In the genomic region with DNA sequence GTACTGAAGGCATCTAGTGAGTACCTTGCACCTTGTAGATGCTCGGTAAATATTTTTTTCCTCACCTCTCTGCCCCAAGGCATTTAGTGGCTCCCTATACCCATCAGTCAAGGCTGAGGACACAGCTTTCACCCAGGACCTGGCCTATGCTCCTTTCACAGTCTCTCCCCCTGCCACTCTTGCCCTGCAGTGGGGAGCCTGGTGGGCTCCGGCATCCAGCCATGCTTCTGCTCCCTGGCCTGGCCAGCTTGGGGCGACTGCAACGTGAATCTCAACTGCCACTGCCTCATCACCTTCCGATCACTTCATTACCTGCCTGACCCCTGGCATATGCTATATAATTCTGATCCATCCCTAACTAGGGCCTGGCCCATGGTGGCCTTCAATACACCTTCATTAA, we compare ENCODE assay signal across 27 cellular contexts. TPM values are rescaled to one million over a fixed set of nuclear protein-coding genes. Genes with fewer than 3 reads are reported as not detected.
DNase-seq lines count a peak whose midpoint lies in the region; ATAC-seq and TF ChIP-seq lines count a peak whose summit lies in the region.
"Had no signal": no experiment of that assay in that cellular context is flagged by ENCODE, and none has a peak within 500 bp of the region (broad histone marks: within the 10 kb centered on the region; RNA-seq: fewer than 3 reads in every experiment).

No MANE protein-coding gene starts in this region.

- H3K9me3 ChIP-seq in OCI-LY3 (ENCODE audit: insufficient read depth, low read length) (no peaks in the 10 kb centered on the region), aorta (ENCODE audit: control insufficient read depth, low read length) (no peaks in the 10 kb centered on the region)
- H3K9me3 ChIP-seq: left lung, sigmoid colon had no signal

- H3K79me2 ChIP-seq in OCI-LY3 (ENCODE audit: low read length): no peaks in the 10 kb centered on the region

- H3K36me3 Mint-ChIP-seq in immature natural killer cell: peaks cover 40 to 46% (median 40%) of the 10 kb centered on the region in 3 donors
- no peaks in the 10 kb centered on the region for H3K36me3 Mint-ChIP-seq in stimulated activated effector memory CD8-positive, alpha-beta T cell treated with anti-CD3 and anti-CD28 coated beads, Interleukin-12 subunit alpha, Interleukin-12 subunit beta, amount 100 ng/mL, for 72 hours
- H3K36me3 Mint-ChIP-seq: activated naive CD8-positive, alpha-beta T cell; WTC11 had no signal

- H2AFZ ChIP-seq in OCI-LY3 (ENCODE audit: low read depth, low read length): no peak overlapping the region
- H2AFZ ChIP-seq: GM23248 had no signal

- peak; percentile 8 for ATAC-seq in stimulated activated effector memory CD8-positive, alpha-beta T cell treated with anti-CD3 and anti-CD28 coated beads, Interleukin-12 subunit alpha, Interleukin-12 subunit beta, amount 100 ng/mL, for 72 hours
- ATAC-seq in aorta (ENCODE audit: low FRiP score): no peak
- ATAC-seq: WTC11 had no signal

- no peaks in the 10 kb centered on the region for H4K20me1 ChIP-seq in OCI-LY3 (ENCODE audit: insufficient read depth, low read length)

- H3K27ac Mint-ChIP-seq in immature natural killer cell: peak overlapping the region; percentile 92 to 100 (median 97)
- peak overlapping the region; percentile 94 for H3K27ac Mint-ChIP-seq in stimulated activated effector memory CD8-positive, alpha-beta T cell treated with anti-CD3 and anti-CD28 coated beads, Interleukin-12 subunit alpha, Interleukin-12 subunit beta, amount 100 ng/mL, for 72 hours
- H3K27ac Mint-ChIP-seq: activated naive CD8-positive, alpha-beta T cell; CD4-positive, alpha-beta T cell; progenitor cell of endocrine pancreas; WTC11 had no signal

- TF ChIP-seq CTCF in OCI-LY3 (IDR thresholded peaks at IDR 0.05; ENCODE audit: low read depth, low read length): no peak

- H3K27me3 ChIP-seq in OCI-LY3 (ENCODE audit: low read depth, low read length) (peaks cover 18% of the 10 kb centered on the region), aorta (ENCODE audit: control insufficient read depth in 1 of 2, insufficient read depth in 2 of 2, low read length in 1 of 2) (no peaks in the 10 kb centered on the region)
- H3K27me3 ChIP-seq: left lung, sigmoid colon had no signal

- H3K4me3 ChIP-seq in OCI-LY3 (ENCODE audit: low read length) (no peak overlapping the region), aorta (ENCODE audit: low read length in 2 of 2) (no peak overlapping the region)
- H3K4me3 ChIP-seq: GM23248, left lung, sigmoid colon had no signal

- peaks cover 2 to 20% (median 8%) of the 10 kb centered on the region in 3 donors for H3K27me3 Mint-ChIP-seq in immature natural killer cell (ENCODE audit: low read depth in 3 of 3)
- H3K27me3 Mint-ChIP-seq: CD4-positive, alpha-beta T cell had no signal

- DNase-seq in activated CD8-positive, alpha-beta memory T cell treated with anti-CD3 and anti-CD28 coated beads for 24 hours: peak; percentile 42
- DNase-seq in activated CD8-positive, alpha-beta memory T cell treated with anti-CD3 and anti-CD28 coated beads, Interleukin-2, amount 50 U/mL, for 48 hours: no peak
- DNase-seq in immature natural killer cell (no peak), dermis blood vessel endothelial cell (no peak), aorta (no peak), retina (no peak)
- no peak for DNase-seq in stimulated activated effector memory CD8-positive, alpha-beta T cell treated with anti-CD3 and anti-CD28 coated beads, Interleukin-12 subunit alpha, Interleukin-12 subunit beta, amount 100 ng/mL, for 72 hours (ENCODE audit: low spot score in 2 of 2)
- DNase-seq: activated CD4-positive, alpha-beta T cell treated with anti-CD3 and anti-CD28 coated beads, Interleukin-2, amount 10 ng/mL, durations not matched to agents 7 days and 5 days; CD4-positive, alpha-beta T cell; erythroblast; glutamatergic neuron; GM23248; left lung; mesendoderm; NCI-H1092 treated with DMSO at 0.1 percent for 48 hours; NCI-H187; NCI-H446 treated with DMSO at 0.1 percent for 48 hours; NCI-H82; sigmoid colon; stimulated activated CD4-positive, alpha-beta T cell treated with anti-CD3 and anti-CD28 coated beads, Interleukin-4, amount 100 ng/mL, for 1 hour; T1000 had no signal

- 94 to 96% methylated on average over 5 of the region's 5 CpGs for WGBS in aorta, 2 donors

- no peak overlapping the region for H3K9ac ChIP-seq in OCI-LY3 (ENCODE audit: low read length)
- H3K9ac ChIP-seq: GM23248 had no signal

- peaks cover 0 to 3% (median 0%) of the 10 kb centered on the region in 6 donors for H3K9me3 Mint-ChIP-seq in immature natural killer cell
- H3K9me3 Mint-ChIP-seq in stimulated activated effector memory CD8-positive, alpha-beta T cell treated with anti-CD3 and anti-CD28 coated beads, Interleukin-12 subunit alpha, Interleukin-12 subunit beta, amount 100 ng/mL, for 72 hours: no peaks in the 10 kb centered on the region
- H3K9me3 Mint-ChIP-seq: activated CD4-positive, alpha-beta T cell treated with anti-CD3 and anti-CD28 coated beads, Interleukin-2, amount 10 ng/mL, durations not matched to agents 7 days and 5 days; CD4-positive, alpha-beta T cell; WTC11 had no signal

- H3K36me3 ChIP-seq in OCI-LY3 (replicated peaks; ENCODE audit: low read depth, low read length) (no peaks in the 10 kb centered on the region), aorta (ENCODE audit: control insufficient read depth in 1 of 2, insufficient read depth in 2 of 2, low read length in 1 of 2) (no peaks in the 10 kb centered on the region)
- H3K36me3 ChIP-seq: left lung, sigmoid colon had no signal

- intact Hi-C loops in aorta (cut with DNase I): no loop called here

- peaks cover 60 to 64% of the 10 kb centered on the region in 2 donors for H3K4me1 Mint-ChIP-seq in immature natural killer cell
- peaks cover 68% of the 10 kb centered on the region for H3K4me1 Mint-ChIP-seq in stimulated activated effector memory CD8-positive, alpha-beta T cell treated with anti-CD3 and anti-CD28 coated beads, Interleukin-12 subunit alpha, Interleukin-12 subunit beta, amount 100 ng/mL, for 72 hours

- peak overlapping the region; percentile 84 for H3K4me2 ChIP-seq in OCI-LY3 (ENCODE audit: low read length)

- peak overlapping the region; percentile 95 to 100 (median 99) for H3K4me3 Mint-ChIP-seq in immature natural killer cell
- peak overlapping the region; percentile 77 for H3K4me3 Mint-ChIP-seq in stimulated activated effector memory CD8-positive, alpha-beta T cell treated with anti-CD3 and anti-CD28 coated beads, Interleukin-12 subunit alpha, Interleukin-12 subunit beta, amount 100 ng/mL, for 72 hours
- H3K4me3 Mint-ChIP-seq: activated CD4-positive, alpha-beta T cell treated with anti-CD3 and anti-CD28 coated beads, Interleukin-2, amount 10 ng/mL, durations not matched to agents 7 days and 5 days; activated naive CD8-positive, alpha-beta T cell; CD4-positive, alpha-beta T cell; WTC11 had no signal

- peaks cover 35% of the 10 kb centered on the region for H3K4me1 ChIP-seq in OCI-LY3 (ENCODE audit: low read length)
- no peaks in the 10 kb centered on the region for H3K4me1 ChIP-seq in aorta (ENCODE audit: control insufficient read depth in 1 of 2, insufficient read depth in 2 of 2, low read length in 2 of 2)
- H3K4me1 ChIP-seq: sigmoid colon had no signal

- no peak overlapping the region for H3K27ac ChIP-seq in OCI-LY3 (ENCODE audit: low read length)
- no peak overlapping the region for H3K27ac ChIP-seq in aorta (ENCODE audit: low read depth in 1 of 2, low read length in 2 of 2)
- H3K27ac ChIP-seq: GM23248, left lung, sigmoid colon had no signal

RNA-seq across cellular contexts. Expression of gene CX3CR1, which starts 0.7 kb away (rescaled TPM):
- 1,000 to 10,000 TPM in 1 of 3 donors, 100 to 1,000 TPM in 2; 338 to 1,281 (median 522) TPM for polyA plus RNA-seq in immature natural killer cell
- not detected in 2 replicates for total RNA-seq in dermis blood vessel endothelial cell
- 1 to 10 TPM in 1 of 2 donors, under 1 TPM in 1; 0.94 to 6.5 TPM for total RNA-seq in aorta
- polyA plus RNA-seq in aorta: under 1 TPM; 0.18 to 0.50 TPM
- total RNA-seq: bronchial epithelial cell, GM23248, progenitor cell of endocrine pancreas had no signal
- polyA plus RNA-seq: GM23248 had no signal

RNA-seq across cellular contexts. Expression of gene CCR8, which starts 48.9 kb away (rescaled TPM):
- polyA plus RNA-seq in immature natural killer cell (1 to 10 TPM in 2 of 3 donors, not detected in 1; 1.1 TPM), aorta (not detected)
- total RNA-seq in dermis blood vessel endothelial cell (not detected in 2 replicates), aorta (not detected)
- total RNA-seq: bronchial epithelial cell, GM23248, progenitor cell of endocrine pancreas, sigmoid colon, ureter had no signal
- polyA plus RNA-seq: GM23248 had no signal
